In genomic region chr21:23160914-23161313, GRCh38 we compare ENCODE assay signal across 25 cellular contexts.
A peak's percentile ranks its signal among the peaks of the same experiment; 100 is the strongest.
DNase-seq lines count a peak whose midpoint lies in the region; TF ChIP-seq lines count a peak whose summit lies in the region.
"Had no signal": no experiment of that assay in that cellular context is flagged by ENCODE, and none has a peak within 500 bp of the region (broad histone marks: within the 10 kb centered on the region; RNA-seq: fewer than 3 reads in every experiment).

No MANE protein-coding gene starts in this region.

- intact Hi-C loops in PC-9 (cut with micrococcal nuclease; ENCODE audit: unreplicated experiment): no loop called here

- H3K9me3 Mint-ChIP-seq in neural progenitor cell: no peaks in the 10 kb centered on the region
- H3K9me3 Mint-ChIP-seq: activated T-cell treated with anti-CD3 and anti-CD28 coated beads, Interleukin-2, amount 50 U/mL, for 4 hours had no signal

- no peaks in the 10 kb centered on the region for H3K9me2 ChIP-seq in PC-9 (ENCODE audit: insufficient read depth)

- H3K4me1 Mint-ChIP-seq in neural progenitor cell: no peaks in the 10 kb centered on the region

- H3K4me2 ChIP-seq in PC-9: no peak overlapping the region
- no peak overlapping the region for H3K4me2 ChIP-seq in neural progenitor cell
- H3K4me2 ChIP-seq: A549 had no signal

- no peaks in the 10 kb centered on the region for H3F3A ChIP-seq in PC-9 (ENCODE audit: insufficient read depth, low read depth)
- no peaks in the 10 kb centered on the region for H3F3A ChIP-seq in neural progenitor cell (ENCODE audit: low read depth)

- H3K27ac ChIP-seq in PC-9: no peak overlapping the region
- H3K27ac ChIP-seq in neural progenitor cell: no peak overlapping the region
- H3K27ac ChIP-seq: A549, breast epithelium, spleen, thyroid gland had no signal

- CTCF ChIA-PET in PC-9 (lab: Charles Lee): no interaction called here

- no peaks in the 10 kb centered on the region for H3K9me3 ChIP-seq in PC-9 (ENCODE audit: insufficient read depth, low read depth)
- no peaks in the 10 kb centered on the region for H3K9me3 ChIP-seq in neural progenitor cell (ENCODE audit: low read depth)
- H3K9me3 ChIP-seq: A549, breast epithelium, thyroid gland had no signal

- H3K36me3 Mint-ChIP-seq in neural progenitor cell: no peaks in the 10 kb centered on the region

- TF ChIP-seq CTCF in PC-9 (conservative IDR thresholded peaks at IDR 0.05): 0 out of 2 replicates have a peak, but pooled peaks have one; percentile 20
- peak; percentile 28 for TF ChIP-seq CTCF in neural progenitor cell (IDR thresholded peaks at IDR 0.05)

- no peak overlapping the region for H3K9ac ChIP-seq in neural progenitor cell

- H2AFZ ChIP-seq in PC-9 (no peak overlapping the region), neural progenitor cell (replicated peaks) (no peak overlapping the region)

- H3K4me3 Mint-ChIP-seq in neural progenitor cell: no peak overlapping the region
- H3K4me3 Mint-ChIP-seq: activated T-cell treated with anti-CD3 and anti-CD28 coated beads, Interleukin-2, amount 50 U/mL, for 4 hours had no signal

- no peak overlapping the region for H3K27ac Mint-ChIP-seq in neural progenitor cell

- POLR2A ChIA-PET in PC-9 (lab: Charles Lee; ENCODE audit: unreplicated experiment): no interaction called here

- H3K36me3 ChIP-seq in PC-9 (ENCODE audit: low read depth) (no peaks in the 10 kb centered on the region), neural progenitor cell (no peaks in the 10 kb centered on the region)
- H3K36me3 ChIP-seq: breast epithelium, spleen, thyroid gland had no signal

- peak; percentile 7 for DNase-seq in NCI-H1105 treated with DMSO at 0.1 percent for 48 hours (lab: John Stamatoyannopoulos, UW)
- DNase-seq in NCI-H1105 (lab: John Stamatoyannopoulos, UW): no peak
- peak; percentile 12 for DNase-seq in Jurkat, Clone E6-1 (ENCODE audit: low read depth, low spot score)
- no peak for DNase-seq in PC-9
- no peak for DNase-seq in neural progenitor cell (ENCODE audit: low spot score)
- no peak for DNase-seq in activated naive CD4-positive, alpha-beta T cell (lab: John Stamatoyannopoulos, UW)
- no peak for DNase-seq in HuH-7.5 (ENCODE audit: low spot score)
- no peak for DNase-seq in iPS-NIHi11 (ENCODE audit: low spot score)
- DNase-seq: activated naive CD4-positive, alpha-beta T cell treated with Interleukin-2 at 50 U/mL for 16 hours; activated T-cell treated with anti-CD3 and anti-CD28 coated beads, Interleukin-2, amount 50 U/mL, for 4 hours; C1 segment of cervical spinal cord; cortex of kidney; KG1; kidney glomerular epithelial cell; NCI-H2107; NCI-H510A treated with DMSO at 0.1 percent for 48 hours; occipital lobe; Right ventricle myocardium superior; spleen; stimulated activated CD4-positive, alpha-beta T cell treated with anti-CD3 and anti-CD28 coated beads, Interleukin-4, amount 100 ng/mL, for 24 hours; stimulated activated naive CD8-positive, alpha-beta T cell treated with anti-CD3 and anti-CD28 coated beads, Interleukin-15, Interleukin-2, amounts not matched to agents 100 U/mL and 50 U/mL, for 24 hours; T-helper 1 cell; thyroid gland had no signal

- no peaks in the 10 kb centered on the region for H3K4me1 ChIP-seq in PC-9 (replicated peaks; ENCODE audit: insufficient read depth)
- no peaks in the 10 kb centered on the region for H3K4me1 ChIP-seq in neural progenitor cell
- H3K4me1 ChIP-seq: A549, breast epithelium, spleen, thyroid gland had no signal

- H3K27me3 Mint-ChIP-seq in neural progenitor cell (ENCODE audit: insufficient read depth, low read depth): no peaks in the 10 kb centered on the region

- no peaks in the 10 kb centered on the region for H3K79me2 ChIP-seq in PC-9 (ENCODE audit: low read depth)
- H3K79me2 ChIP-seq in neural progenitor cell (ENCODE audit: low read depth): no peaks in the 10 kb centered on the region

- H4K20me1 ChIP-seq in PC-9 (ENCODE audit: insufficient read depth): no peaks in the 10 kb centered on the region
- H4K20me1 ChIP-seq in neural progenitor cell (ENCODE audit: low read depth): no peaks in the 10 kb centered on the region

- no peak overlapping the region for H3K4me3 ChIP-seq in Jurkat, Clone E6-1 (ENCODE audit: low read length)
- H3K4me3 ChIP-seq in PC-9 (no peak overlapping the region), neural progenitor cell (no peak overlapping the region)
- H3K4me3 ChIP-seq: A549, breast epithelium, spleen, thyroid gland had no signal

- H3K27me3 ChIP-seq in PC-9 (ENCODE audit: insufficient read depth, low read depth) (no peaks in the 10 kb centered on the region), neural progenitor cell (no peaks in the 10 kb centered on the region)
- H3K27me3 ChIP-seq: breast epithelium, spleen, thyroid gland had no signal

- no TSS peak for BruUV-seq in PC-9 (replicated peaks; lab: Mats Ljungman, UMichigan)

Comparison
In these comparisons a context has a peak if more than half of its experiments do, and no peak if none do; other contexts are left out.
1. DNase-seq: peak in NCI-H1105 treated with DMSO at 0.1 percent for 48 hours (single experiment) and Jurkat, Clone E6-1 (single experiment); none in NCI-H1105 (single experiment), PC-9 (0 of 2), neural progenitor cell (single experiment), activated naive CD4-positive, alpha-beta T cell (0 of 4), HuH-7.5 (single experiment) and iPS-NIHi11 (single experiment).